1 cellular context compared by ENCODE assay signal in the genomic region with DNA sequence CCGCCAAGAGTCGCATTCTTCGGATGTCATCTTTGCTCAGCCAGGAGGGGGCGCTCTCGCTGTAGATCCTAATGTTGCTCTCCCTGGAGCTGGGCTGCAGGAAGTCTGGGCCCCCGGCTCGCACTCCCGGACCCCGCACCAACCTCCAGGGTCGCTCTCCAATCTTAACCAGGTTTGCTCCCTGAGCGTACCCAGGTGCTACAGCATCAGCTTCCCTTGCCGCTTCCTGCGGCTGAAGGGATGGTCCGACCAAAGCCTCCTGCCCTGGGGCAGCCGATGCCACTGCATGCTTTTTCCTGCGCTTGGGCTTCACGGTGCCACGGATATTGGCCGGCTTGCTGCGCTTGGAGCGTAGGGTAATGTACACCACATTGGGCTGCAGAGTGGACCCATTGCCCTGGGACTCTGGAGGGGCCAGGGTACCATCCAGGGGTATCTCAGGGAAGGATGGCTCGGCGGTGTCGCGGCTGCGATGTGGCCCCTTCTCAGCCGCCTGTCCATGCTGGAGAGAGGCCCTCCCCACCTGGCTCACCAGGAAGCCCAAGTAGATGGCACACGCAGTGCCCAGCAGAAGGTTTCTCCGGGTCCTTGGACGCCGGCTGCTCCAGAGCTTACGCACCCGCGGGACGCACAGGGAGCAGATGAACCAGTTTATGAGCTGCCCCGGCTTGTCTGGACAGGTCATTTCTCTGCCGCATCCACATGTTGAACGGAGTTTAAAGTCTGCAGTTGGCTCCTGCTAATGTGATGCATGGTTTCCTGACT.
A peak's percentile ranks its signal among the peaks of the same experiment; 100 is the strongest.
TF ChIP-seq lines count a peak whose summit lies in the region.

No MANE protein-coding gene starts in this region.

TF ChIP-seq in HepG2, 621 proteins besides CTCF, POLR2A, EP300 and RAD21 (continued from another document and continues in another):
- 0 out of 2 replicates have a peak, but pooled peaks have one; percentile 82 for TF ChIP-seq ZNF34 (CRISPR knock-in tag; IDR thresholded peaks at IDR 0.05; ENCODE audit: borderline replicate concordance)
- TF ChIP-seq, protein P1, sequence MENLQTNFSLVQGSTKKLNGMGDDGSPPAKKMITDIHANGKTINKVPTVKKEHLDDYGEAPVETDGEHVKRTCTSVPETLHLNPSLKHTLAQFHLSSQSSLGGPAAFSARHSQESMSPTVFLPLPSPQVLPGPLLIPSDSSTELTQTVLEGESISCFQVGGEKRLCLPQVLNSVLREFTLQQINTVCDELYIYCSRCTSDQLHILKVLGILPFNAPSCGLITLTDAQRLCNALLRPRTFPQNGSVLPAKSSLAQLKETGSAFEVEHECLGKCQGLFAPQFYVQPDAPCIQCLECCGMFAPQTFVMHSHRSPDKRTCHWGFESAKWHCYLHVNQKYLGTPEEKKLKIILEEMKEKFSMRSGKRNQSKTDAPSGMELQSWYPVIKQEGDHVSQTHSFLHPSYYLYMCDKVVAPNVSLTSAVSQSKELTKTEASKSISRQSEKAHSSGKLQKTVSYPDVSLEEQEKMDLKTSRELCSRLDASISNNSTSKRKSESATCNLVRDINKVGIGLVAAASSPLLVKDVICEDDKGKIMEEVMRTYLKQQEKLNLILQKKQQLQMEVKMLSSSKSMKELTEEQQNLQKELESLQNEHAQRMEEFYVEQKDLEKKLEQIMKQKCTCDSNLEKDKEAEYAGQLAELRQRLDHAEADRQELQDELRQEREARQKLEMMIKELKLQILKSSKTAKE (CRISPR knock-in tag; IDR thresholded peaks at IDR 0.05; ENCODE audit: borderline replicate concordance), result no peak
- no peak for TF ChIP-seq FLYWCH1 (CRISPR knock-in tag; IDR thresholded peaks at IDR 0.05)
- TF ChIP-seq ZNF350 (CRISPR knock-in tag; IDR thresholded peaks at IDR 0.05; ENCODE audit: borderline replicate concordance, low read depth), result peak; percentile 52; the same call in 1 of the 2 replicates
- no peak; the same call in 1 of the 2 replicates for TF ChIP-seq REL (CRISPR knock-in tag; conservative IDR thresholded peaks at IDR 0.05)
- TF ChIP-seq, protein P2, sequence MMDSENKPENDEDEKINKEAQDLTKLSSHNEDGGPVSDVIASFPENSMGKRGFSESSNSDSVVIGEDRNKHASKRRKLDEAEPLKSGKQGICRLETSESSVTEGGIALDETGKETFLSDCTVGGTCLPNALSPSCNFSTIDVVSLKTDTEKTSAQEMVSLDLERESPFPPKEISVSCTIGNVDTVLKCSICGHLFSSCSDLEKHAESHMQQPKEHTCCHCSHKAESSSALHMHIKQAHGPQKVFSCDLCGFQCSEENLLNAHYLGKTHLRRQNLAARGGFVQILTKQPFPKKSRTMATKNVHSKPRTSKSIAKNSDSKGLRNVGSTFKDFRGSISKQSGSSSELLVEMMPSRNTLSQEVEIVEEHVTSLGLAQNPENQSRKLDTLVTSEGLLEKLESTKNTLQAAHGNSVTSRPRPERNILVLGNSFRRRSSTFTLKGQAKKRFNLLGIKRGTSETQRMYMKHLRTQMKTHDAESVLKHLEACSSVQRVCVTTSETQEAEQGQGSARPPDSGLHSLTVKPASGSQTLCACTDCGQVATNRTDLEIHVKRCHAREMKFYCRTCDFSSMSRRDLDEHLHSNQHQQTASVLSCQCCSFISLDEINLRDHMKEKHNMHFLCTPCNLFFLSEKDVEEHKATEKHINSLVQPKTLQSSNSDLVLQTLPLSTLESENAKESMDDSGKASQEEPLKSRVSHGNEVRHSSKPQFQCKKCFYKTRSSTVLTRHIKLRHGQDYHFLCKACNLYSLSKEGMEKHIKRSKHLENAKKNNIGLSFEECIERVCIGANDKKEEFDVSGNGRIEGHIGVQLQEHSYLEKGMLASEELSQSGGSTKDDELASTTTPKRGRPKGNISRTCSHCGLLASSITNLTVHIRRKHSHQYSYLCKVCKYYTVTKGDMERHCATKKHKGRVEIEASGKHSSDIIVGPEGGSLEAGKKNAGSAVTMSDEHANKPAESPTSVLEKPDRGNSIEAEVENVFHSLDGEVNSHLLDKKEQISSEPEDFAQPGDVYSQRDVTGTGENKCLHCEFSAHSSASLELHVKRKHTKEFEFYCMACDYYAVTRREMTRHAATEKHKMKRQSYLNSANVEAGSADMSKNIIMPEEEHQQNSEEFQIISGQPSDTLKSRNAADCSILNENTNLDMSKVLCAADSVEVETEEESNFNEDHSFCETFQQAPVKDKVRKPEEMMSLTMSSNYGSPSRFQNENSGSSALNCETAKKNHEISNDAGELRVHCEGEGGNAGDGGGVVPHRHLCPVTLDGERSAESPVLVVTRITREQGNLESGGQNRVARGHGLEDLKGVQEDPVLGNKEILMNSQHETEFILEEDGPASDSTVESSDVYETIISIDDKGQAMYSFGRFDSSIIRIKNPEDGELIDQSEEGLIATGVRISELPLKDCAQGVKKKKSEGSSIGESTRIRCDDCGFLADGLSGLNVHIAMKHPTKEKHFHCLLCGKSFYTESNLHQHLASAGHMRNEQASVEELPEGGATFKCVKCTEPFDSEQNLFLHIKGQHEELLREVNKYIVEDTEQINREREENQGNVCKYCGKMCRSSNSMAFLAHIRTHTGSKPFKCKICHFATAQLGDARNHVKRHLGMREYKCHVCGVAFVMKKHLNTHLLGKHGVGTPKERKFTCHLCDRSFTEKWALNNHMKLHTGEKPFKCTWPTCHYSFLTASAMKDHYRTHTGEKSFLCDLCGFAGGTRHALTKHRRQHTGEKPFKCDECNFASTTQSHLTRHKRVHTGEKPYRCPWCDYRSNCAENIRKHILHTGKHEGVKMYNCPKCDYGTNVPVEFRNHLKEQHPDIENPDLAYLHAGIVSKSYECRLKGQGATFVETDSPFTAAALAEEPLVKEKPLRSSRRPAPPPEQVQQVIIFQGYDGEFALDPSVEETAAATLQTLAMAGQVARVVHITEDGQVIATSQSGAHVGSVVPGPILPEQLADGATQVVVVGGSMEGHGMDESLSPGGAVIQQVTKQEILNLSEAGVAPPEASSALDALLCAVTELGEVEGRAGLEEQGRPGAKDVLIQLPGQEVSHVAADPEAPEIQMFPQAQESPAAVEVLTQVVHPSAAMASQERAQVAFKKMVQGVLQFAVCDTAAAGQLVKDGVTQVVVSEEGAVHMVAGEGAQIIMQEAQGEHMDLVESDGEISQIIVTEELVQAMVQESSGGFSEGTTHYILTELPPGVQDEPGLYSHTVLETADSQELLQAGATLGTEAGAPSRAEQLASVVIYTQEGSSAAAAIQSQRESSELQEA (CRISPR knock-in tag; IDR thresholded peaks at IDR 0.05; ENCODE audit: not compliant biosample characterization), result no peak
- TF ChIP-seq TSC22D2 (CRISPR knock-in tag; IDR thresholded peaks at IDR 0.05; ENCODE audit: borderline replicate concordance), result no peak
- no peak for TF ChIP-seq FOXP1 (IDR thresholded peaks at IDR 0.05)
- no peak for TF ChIP-seq FOXP1 (CRISPR knock-in tag; IDR thresholded peaks at IDR 0.05)
- TF ChIP-seq, protein P3, sequence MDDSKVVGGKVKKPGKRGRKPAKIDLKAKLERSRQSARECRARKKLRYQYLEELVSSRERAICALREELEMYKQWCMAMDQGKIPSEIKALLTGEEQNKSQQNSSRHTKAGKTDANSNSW (CRISPR knock-in tag; IDR thresholded peaks at IDR 0.05; ENCODE audit: borderline replicate concordance), result no peak
- no peak for TF ChIP-seq ZNF383 (CRISPR knock-in tag; IDR thresholded peaks at IDR 0.05; ENCODE audit: borderline replicate concordance)
- TF ChIP-seq MYC (CRISPR knock-in tag; IDR thresholded peaks at IDR 0.05; ENCODE audit: borderline replicate concordance), result peak; percentile 36; the same call in 1 of the 2 replicates
- no peak for TF ChIP-seq AHR (CRISPR knock-in tag; IDR thresholded peaks at IDR 0.05)
- TF ChIP-seq FOXK1 (CRISPR knock-in tag; IDR thresholded peaks at IDR 0.05; ENCODE audit: borderline replicate concordance, low read depth), result no peak
- TF ChIP-seq, protein P4, sequence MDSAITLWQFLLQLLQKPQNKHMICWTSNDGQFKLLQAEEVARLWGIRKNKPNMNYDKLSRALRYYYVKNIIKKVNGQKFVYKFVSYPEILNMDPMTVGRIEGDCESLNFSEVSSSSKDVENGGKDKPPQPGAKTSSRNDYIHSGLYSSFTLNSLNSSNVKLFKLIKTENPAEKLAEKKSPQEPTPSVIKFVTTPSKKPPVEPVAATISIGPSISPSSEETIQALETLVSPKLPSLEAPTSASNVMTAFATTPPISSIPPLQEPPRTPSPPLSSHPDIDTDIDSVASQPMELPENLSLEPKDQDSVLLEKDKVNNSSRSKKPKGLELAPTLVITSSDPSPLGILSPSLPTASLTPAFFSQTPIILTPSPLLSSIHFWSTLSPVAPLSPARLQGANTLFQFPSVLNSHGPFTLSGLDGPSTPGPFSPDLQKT (CRISPR knock-in tag; IDR thresholded peaks at IDR 0.05; ENCODE audit: borderline replicate concordance), result no peak
- no peak for TF ChIP-seq IKZF4 (CRISPR knock-in tag; IDR thresholded peaks at IDR 0.05; ENCODE audit: borderline replicate concordance, low read depth, not compliant biosample characterization)
- no peak for TF ChIP-seq NFE2L2 (IDR thresholded peaks at IDR 0.05; ENCODE audit: low read length)
- TF ChIP-seq ARNT2 (CRISPR knock-in tag; IDR thresholded peaks at IDR 0.05; ENCODE audit: low read depth), result peak; percentile 86
- no peak for TF ChIP-seq SCMH1 (CRISPR knock-in tag; IDR thresholded peaks at IDR 0.05; ENCODE audit: borderline replicate concordance)
- TF ChIP-seq ZNF577 (CRISPR knock-in tag; IDR thresholded peaks at IDR 0.05; ENCODE audit: borderline replicate concordance, low read depth), result no peak
- no peak for TF ChIP-seq ZNF230 (CRISPR knock-in tag; IDR thresholded peaks at IDR 0.05)
- TF ChIP-seq, protein P5, sequence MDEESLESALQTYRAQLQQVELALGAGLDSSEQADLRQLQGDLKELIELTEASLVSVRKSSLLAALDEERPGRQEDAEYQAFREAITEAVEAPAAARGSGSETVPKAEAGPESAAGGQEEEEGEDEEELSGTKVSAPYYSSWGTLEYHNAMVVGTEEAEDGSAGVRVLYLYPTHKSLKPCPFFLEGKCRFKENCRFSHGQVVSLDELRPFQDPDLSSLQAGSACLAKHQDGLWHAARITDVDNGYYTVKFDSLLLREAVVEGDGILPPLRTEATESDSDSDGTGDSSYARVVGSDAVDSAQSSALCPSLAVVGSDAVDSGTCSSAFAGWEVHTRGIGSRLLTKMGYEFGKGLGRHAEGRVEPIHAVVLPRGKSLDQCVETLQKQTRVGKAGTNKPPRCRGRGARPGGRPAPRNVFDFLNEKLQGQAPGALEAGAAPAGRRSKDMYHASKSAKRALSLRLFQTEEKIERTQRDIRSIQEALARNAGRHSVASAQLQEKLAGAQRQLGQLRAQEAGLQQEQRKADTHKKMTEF (CRISPR knock-in tag; IDR thresholded peaks at IDR 0.05), result peak; percentile 61; the same call in 1 of the 2 replicates
- no peak for TF ChIP-seq MIER2 (CRISPR knock-in tag; IDR thresholded peaks at IDR 0.05)
- no peak for TF ChIP-seq TOE1 (CRISPR knock-in tag; IDR thresholded peaks at IDR 0.05)
- no peak for TF ChIP-seq KLF15 (CRISPR knock-in tag; IDR thresholded peaks at IDR 0.05; ENCODE audit: borderline replicate concordance)
- TF ChIP-seq ZBTB7A (CRISPR knock-in tag; IDR thresholded peaks at IDR 0.05), result no peak; the same call in 1 of the 2 replicates
- no peak for TF ChIP-seq SOX5 (CRISPR knock-in tag; IDR thresholded peaks at IDR 0.05; ENCODE audit: borderline replicate concordance)
- TF ChIP-seq NFE2L1 (CRISPR knock-in tag; IDR thresholded peaks at IDR 0.05; ENCODE audit: borderline replicate concordance), result no peak
- TF ChIP-seq ARHGAP35 (CRISPR knock-in tag; IDR thresholded peaks at IDR 0.05; ENCODE audit: borderline replicate concordance), result peak; percentile 28; the same call in 1 of the 2 replicates
- TF ChIP-seq MXD4 (CRISPR knock-in tag; IDR thresholded peaks at IDR 0.05), result no peak
- no peak for TF ChIP-seq WIZ (CRISPR knock-in tag; IDR thresholded peaks at IDR 0.05)
- no peak; the same call in 1 of the 2 replicates for TF ChIP-seq ZNF724P (CRISPR knock-in tag; IDR thresholded peaks at IDR 0.05; ENCODE audit: borderline replicate concordance)
- no peak for TF ChIP-seq MTF2 (CRISPR knock-in tag; IDR thresholded peaks at IDR 0.05; ENCODE audit: borderline replicate concordance)
- TF ChIP-seq, protein P6, sequence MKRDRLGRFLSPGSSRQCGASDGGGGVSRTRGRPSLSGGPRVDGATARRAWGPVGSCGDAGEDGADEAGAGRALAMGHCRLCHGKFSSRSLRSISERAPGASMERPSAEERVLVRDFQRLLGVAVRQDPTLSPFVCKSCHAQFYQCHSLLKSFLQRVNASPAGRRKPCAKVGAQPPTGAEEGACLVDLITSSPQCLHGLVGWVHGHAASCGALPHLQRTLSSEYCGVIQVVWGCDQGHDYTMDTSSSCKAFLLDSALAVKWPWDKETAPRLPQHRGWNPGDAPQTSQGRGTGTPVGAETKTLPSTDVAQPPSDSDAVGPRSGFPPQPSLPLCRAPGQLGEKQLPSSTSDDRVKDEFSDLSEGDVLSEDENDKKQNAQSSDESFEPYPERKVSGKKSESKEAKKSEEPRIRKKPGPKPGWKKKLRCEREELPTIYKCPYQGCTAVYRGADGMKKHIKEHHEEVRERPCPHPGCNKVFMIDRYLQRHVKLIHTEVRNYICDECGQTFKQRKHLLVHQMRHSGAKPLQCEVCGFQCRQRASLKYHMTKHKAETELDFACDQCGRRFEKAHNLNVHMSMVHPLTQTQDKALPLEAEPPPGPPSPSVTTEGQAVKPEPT (CRISPR knock-in tag; IDR thresholded peaks at IDR 0.05; ENCODE audit: low read depth), result peak; percentile 46; the same call in 1 of the 2 replicates
- no peak for TF ChIP-seq ZNF124 (CRISPR knock-in tag; IDR thresholded peaks at IDR 0.05)
- TF ChIP-seq ELF3 (CRISPR knock-in tag; IDR thresholded peaks at IDR 0.05), result peak; percentile 45; the same call in 1 of the 2 replicates
- TF ChIP-seq, protein P7, sequence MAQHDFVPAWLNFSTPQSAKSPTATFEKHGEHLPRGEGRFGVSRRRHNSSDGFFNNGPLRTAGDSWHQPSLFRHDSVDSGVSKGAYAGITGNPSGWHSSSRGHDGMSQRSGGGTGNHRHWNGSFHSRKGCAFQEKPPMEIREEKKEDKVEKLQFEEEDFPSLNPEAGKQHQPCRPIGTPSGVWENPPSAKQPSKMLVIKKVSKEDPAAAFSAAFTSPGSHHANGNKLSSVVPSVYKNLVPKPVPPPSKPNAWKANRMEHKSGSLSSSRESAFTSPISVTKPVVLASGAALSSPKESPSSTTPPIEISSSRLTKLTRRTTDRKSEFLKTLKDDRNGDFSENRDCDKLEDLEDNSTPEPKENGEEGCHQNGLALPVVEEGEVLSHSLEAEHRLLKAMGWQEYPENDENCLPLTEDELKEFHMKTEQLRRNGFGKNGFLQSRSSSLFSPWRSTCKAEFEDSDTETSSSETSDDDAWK (CRISPR knock-in tag; IDR thresholded peaks at IDR 0.05), result no peak
- no peak; the same call in 1 of the 2 replicates for TF ChIP-seq TEAD2 (CRISPR knock-in tag; IDR thresholded peaks at IDR 0.05)
- no peak for TF ChIP-seq HCFC1 (IDR thresholded peaks at IDR 0.05; ENCODE audit: low read depth, low read length)
- TF ChIP-seq, protein P8, sequence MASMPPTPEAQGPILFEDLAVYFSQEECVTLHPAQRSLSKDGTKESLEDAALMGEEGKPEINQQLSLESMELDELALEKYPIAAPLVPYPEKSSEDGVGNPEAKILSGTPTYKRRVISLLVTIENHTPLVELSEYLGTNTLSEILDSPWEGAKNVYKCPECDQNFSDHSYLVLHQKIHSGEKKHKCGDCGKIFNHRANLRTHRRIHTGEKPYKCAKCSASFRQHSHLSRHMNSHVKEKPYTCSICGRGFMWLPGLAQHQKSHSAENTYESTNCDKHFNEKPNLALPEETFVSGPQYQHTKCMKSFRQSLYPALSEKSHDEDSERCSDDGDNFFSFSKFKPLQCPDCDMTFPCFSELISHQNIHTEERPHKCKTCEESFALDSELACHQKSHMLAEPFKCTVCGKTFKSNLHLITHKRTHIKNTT (CRISPR knock-in tag; IDR thresholded peaks at IDR 0.05), result no peak
- TF ChIP-seq, protein P9, sequence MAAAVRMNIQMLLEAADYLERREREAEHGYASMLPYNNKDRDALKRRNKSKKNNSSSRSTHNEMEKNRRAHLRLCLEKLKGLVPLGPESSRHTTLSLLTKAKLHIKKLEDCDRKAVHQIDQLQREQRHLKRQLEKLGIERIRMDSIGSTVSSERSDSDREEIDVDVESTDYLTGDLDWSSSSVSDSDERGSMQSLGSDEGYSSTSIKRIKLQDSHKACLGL (CRISPR knock-in tag; IDR thresholded peaks at IDR 0.05), result peak; percentile 55; the same call in 1 of the 2 replicates
- no peak for TF ChIP-seq CBX2 (IDR thresholded peaks at IDR 0.05; ENCODE audit: low read depth, low read length)
- no peak for TF ChIP-seq CBX2 (CRISPR knock-in tag; IDR thresholded peaks at IDR 0.05; ENCODE audit: low read depth)
